ENCODE assay signal across 24 cellular contexts in genomic region chr9:132074736-132075135, GRCh38. TPM values are rescaled to one million over a fixed set of nuclear protein-coding genes. Genes with fewer than 3 reads are reported as not detected.
DNase-seq lines count a peak whose midpoint lies in the region; ATAC-seq and TF ChIP-seq lines count a peak whose summit lies in the region.
"Had no signal": no experiment of that assay in that cellular context is flagged by ENCODE, and none has a peak within 500 bp of the region (broad histone marks: within the 10 kb centered on the region; RNA-seq: fewer than 3 reads in every experiment).

No MANE protein-coding gene starts in this region.

- intact Hi-C loops in ascending aorta (cut with DNase I) (loop anchor here (5.0 to 10.0 kb wide), 4 partner anchors 122 to 600 kb away; partner anchors contain the start of genes GTF3C4 and SETX), colonic mucosa (cut with DNase I) (no loop called here)

- H3K36me3 ChIP-seq in ascending aorta (peaks cover 4 to 14% of the 10 kb centered on the region in 2 donors), thoracic aorta (peaks cover 6% of the 10 kb centered on the region), colonic mucosa (no peaks in the 10 kb centered on the region)

- no peak overlapping the region for H3K27ac Mint-ChIP-seq in activated T-cell treated with anti-CD3 and anti-CD28 coated beads, Interleukin-2, amount 50 U/mL, for 72 hours
- H3K27ac Mint-ChIP-seq: T-helper 1 cell treated with Interleukin-12 subunit alpha and Interleukin-12 subunit beta and Interleukin-4 antibody, amounts not matched to agents 30 μg/mL and 1 μg/mL, for 36 hours had no signal

- peaks cover 54% of the 10 kb centered on the region for H3K4me1 Mint-ChIP-seq in activated T-cell treated with anti-CD3 and anti-CD28 coated beads, Interleukin-2, amount 50 U/mL, for 72 hours (ENCODE audit: low read depth)

- H3K9ac ChIP-seq in colonic mucosa (ENCODE audit: low read depth in 2 of 2, low read length in 2 of 2), result no peak overlapping the region
- H3K9ac ChIP-seq: BLaER1 had no signal

- TF ChIP-seq CTCF in ascending aorta (IDR thresholded peaks at IDR 0.05) (no peak), fibroblast of mammary gland (conservative IDR thresholded peaks at IDR 0.05; ENCODE audit: control insufficient read depth, insufficient read depth, low read depth, low read length) (peak; percentile 5), thoracic aorta (IDR thresholded peaks at IDR 0.05) (no peak), colonic mucosa (IDR thresholded peaks at IDR 0.05) (no peak)

- no peaks in the 10 kb centered on the region for H3K9me3 Mint-ChIP-seq in activated T-cell treated with anti-CD3 and anti-CD28 coated beads, Interleukin-2, amount 50 U/mL, for 72 hours
- H3K9me3 Mint-ChIP-seq: T-helper 1 cell treated with Interleukin-12 subunit alpha and Interleukin-12 subunit beta and Interleukin-4 antibody, amounts not matched to agents 30 μg/mL and 1 μg/mL, for 36 hours had no signal

- peak; percentile 60 for DNase-seq in GM03348 (ENCODE audit: low spot score)
- DNase-seq in ascending aorta (ENCODE audit: low spot score in 2 of 2), result peak in 1 of 2 donors; percentile 70
- peak; percentile 80 for DNase-seq in fibroblast of mammary gland (ENCODE audit: low read depth)
- peak; percentile 9 for DNase-seq in thoracic aorta (ENCODE audit: low spot score)
- no peak for DNase-seq in activated T-cell treated with anti-CD3 and anti-CD28 coated beads, Interleukin-2, amount 50 U/mL, for 72 hours
- DNase-seq in colonic mucosa, result no peak
- DNase-seq in NOMO-1 (lab: John Stamatoyannopoulos, UW; ENCODE audit: unreplicated experiment in 2 of 2), result no peak
- DNase-seq: activated CD4-positive, alpha-beta T cell treated with anti-CD3 and anti-CD28 coated beads, Interleukin-2, amount 50 U/mL, for 4 hours; activated gamma-delta T cell treated with Interleukin-2 at 50 U/mL for 16 hours; amygdala; dermis blood vessel endothelial cell; GDM1; GOT3; heart left ventricle; NCI-H2107; NCI-H510A treated with DMSO at 0.1 percent for 48 hours; nucleus accumbens; stimulated activated naive CD4-positive, alpha-beta T cell; trophoblast cell had no signal

- no peaks in the 10 kb centered on the region for H3K27me3 Mint-ChIP-seq in activated T-cell treated with anti-CD3 and anti-CD28 coated beads, Interleukin-2, amount 50 U/mL, for 72 hours (ENCODE audit: low read depth)

- no peak for ATAC-seq in thoracic aorta (ENCODE audit: insufficient number of reproducible peaks, low FRiP score, low read depth)
- no peak for ATAC-seq in activated T-cell treated with anti-CD3 and anti-CD28 coated beads, Interleukin-2, amount 50 U/mL, for 72 hours (replicated peaks in 1 of 2)
- ATAC-seq: heart left ventricle, right cardiac atrium, Right ventricle myocardium inferior had no signal

- H3K4me3 Mint-ChIP-seq in activated T-cell treated with anti-CD3 and anti-CD28 coated beads, Interleukin-2, amount 50 U/mL, for 72 hours, result no peak overlapping the region
- H3K4me3 Mint-ChIP-seq: T-helper 1 cell treated with Interleukin-12 subunit alpha and Interleukin-12 subunit beta and Interleukin-4 antibody, amounts not matched to agents 30 μg/mL and 1 μg/mL, for 36 hours had no signal

- peaks cover 11% of the 10 kb centered on the region in 2 donors for H3K36me3 Mint-ChIP-seq in activated T-cell treated with anti-CD3 and anti-CD28 coated beads, Interleukin-2, amount 50 U/mL, for 72 hours (ENCODE audit: insufficient read depth in 2 of 2)

- H3K27me3 ChIP-seq in ascending aorta (no peaks in the 10 kb centered on the region), thoracic aorta (replicated peaks; ENCODE audit: insufficient read depth) (no peaks in the 10 kb centered on the region), colonic mucosa (no peaks in the 10 kb centered on the region)
- H3K27me3 ChIP-seq: BLaER1, heart left ventricle had no signal

- H3K9me3 ChIP-seq in ascending aorta (no peaks in the 10 kb centered on the region), thoracic aorta (no peaks in the 10 kb centered on the region), colonic mucosa (no peaks in the 10 kb centered on the region)
- H3K9me3 ChIP-seq: BLaER1, heart left ventricle had no signal

- peak overlapping the region; percentile 33 to 44 for H3K4me3 ChIP-seq in ascending aorta
- no peak overlapping the region for H3K4me3 ChIP-seq in fibroblast of mammary gland (ENCODE audit: control insufficient read depth, low read depth, low read length)
- H3K4me3 ChIP-seq in thoracic aorta, result peak overlapping the region; percentile 54
- H3K4me3 ChIP-seq in colonic mucosa, result no peak overlapping the region
- H3K4me3 ChIP-seq: BLaER1, heart left ventricle had no signal

- H3K4me1 ChIP-seq in ascending aorta (peaks cover 8 to 58% of the 10 kb centered on the region in 2 donors), thoracic aorta (ENCODE audit: control insufficient read depth in 1 of 2, low read depth in 2 of 2) (peaks cover 41 to 81% of the 10 kb centered on the region in 2 donors), colonic mucosa (peaks cover 5% of the 10 kb centered on the region)

- H3K27ac ChIP-seq in ascending aorta (peak overlapping the region; percentile 65 to 75), thoracic aorta (peak overlapping the region; percentile 68 to 76), colonic mucosa (no peak overlapping the region)
- H3K27ac ChIP-seq: BLaER1, epithelial cell of prostate, heart left ventricle had no signal

RNA-seq across cellular contexts. Expression of gene MED27, which starts 4.9 kb away (rescaled TPM):
- total RNA-seq in ascending aorta (19.4 TPM), thoracic aorta (10 to 100 TPM; 19.3 to 26.5 TPM), colonic mucosa (10 to 100 TPM; 12.0 to 18.8 TPM)
- 10 to 100 TPM; 29.0 to 30.5 TPM for total RNA-seq in activated T-cell treated with anti-CD3 and anti-CD28 coated beads, Interleukin-2, amount 50 U/mL, for 72 hours

Comparison
In these comparisons a context has a peak if more than half of its experiments do, and no peak if none do; other contexts are left out.
1. DNase-seq: peak in GM03348 (single experiment), fibroblast of mammary gland (single experiment) and thoracic aorta (single experiment); none in activated T-cell treated with anti-CD3 and anti-CD28 coated beads, Interleukin-2, amount 50 U/mL, for 72 hours (0 of 2), colonic mucosa (single experiment) and NOMO-1 (0 of 2).
2. H3K4me3 ChIP-seq: peak in ascending aorta (2 of 2) and thoracic aorta (single experiment); none in fibroblast of mammary gland (single experiment) and colonic mucosa (single experiment).